Comparison of ENCODE assay signal across 25 cellular contexts in the genomic region with DNA sequence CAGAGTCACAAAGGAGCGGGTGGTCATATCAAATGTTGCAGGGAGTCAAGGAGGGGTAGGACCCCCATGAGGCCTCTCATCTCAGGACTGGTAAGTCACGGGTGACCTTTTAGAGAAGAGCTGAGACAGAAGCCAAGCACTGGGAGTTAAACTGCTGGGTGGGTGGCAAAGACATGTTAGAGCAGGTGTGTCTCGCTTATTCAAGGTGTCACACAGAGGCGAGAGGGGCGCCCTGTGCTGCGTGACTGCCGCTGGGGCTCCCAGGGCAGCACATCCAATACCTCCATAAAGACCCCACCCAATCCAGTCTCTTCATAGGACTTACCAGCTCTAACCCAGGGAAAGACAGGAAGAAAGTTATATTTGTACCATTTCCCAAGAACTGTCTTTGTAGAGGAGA. TPM values are rescaled to one million over a fixed set of nuclear protein-coding genes. Genes with fewer than 3 reads are reported as not detected.
"Had no signal": no experiment of that assay in that cellular context is flagged by ENCODE, and none has a peak within 500 bp of the region (broad histone marks: within the 10 kb centered on the region; RNA-seq: fewer than 3 reads in every experiment).

No MANE protein-coding gene starts in this region.

- ATAC-seq: esophagus mucosa; foreskin keratinocyte; naive thymus-derived CD4-positive, alpha-beta T cell; SK-N-SH treated with all-trans-retinoic acid at 6 μM for 48 hours; T-helper 17 cell had no signal

- H2AFZ ChIP-seq: neural progenitor cell had no signal

- H3K27ac ChIP-seq: foreskin keratinocyte, neural progenitor cell, suprapubic skin, upper lobe of left lung had no signal

- H3K27me3 ChIP-seq: neural progenitor cell, suprapubic skin, upper lobe of left lung had no signal

- H3K4me1 ChIP-seq: neural progenitor cell had no signal

- H3K4me3 ChIP-seq: neural progenitor cell, smooth muscle cell, suprapubic skin, upper lobe of left lung had no signal

- H3K9ac ChIP-seq: neural progenitor cell had no signal

- H3K9me3 ChIP-seq: suprapubic skin, upper lobe of left lung had no signal

- H3K36me3 ChIP-seq: neural progenitor cell, suprapubic skin, upper lobe of left lung had no signal

- H3K4me2 ChIP-seq: neural progenitor cell, smooth muscle cell had no signal

- DNase-seq: activated CD4-positive, alpha-beta memory T cell treated with anti-CD3 and anti-CD28 coated beads for 36 hours; activated CD4-positive, alpha-beta T cell treated with anti-CD3 and anti-CD28 coated beads, Interleukin-2, amount 10 ng/mL, durations not matched to agents 24 days and 14 days; activated CD4-positive, CD25-positive, alpha-beta regulatory T cell treated with anti-CD3 and anti-CD28 coated beads, Interleukin-2, amount 50 U/mL, for 72 hours; activated CD8-positive, alpha-beta memory T cell treated with anti-CD3 and anti-CD28 coated beads, Interleukin-2, amount 50 U/mL, for 4 hours; activated gamma-delta T cell; activated naive CD4-positive, alpha-beta T cell treated with anti-CD3 and anti-CD28 coated beads, Interleukin-2, amount 50 U/mL, for 16 hours; activated T-cell treated with anti-CD3 and anti-CD28 coated beads, Interleukin-2, amount 50 U/mL, for 1 hour; amniotic stem cell; central memory CD4-positive, alpha-beta T cell; endodermal cell; foreskin keratinocyte; naive thymus-derived CD4-positive, alpha-beta T cell; occipital lobe; stimulated activated CD4-positive, alpha-beta T cell treated with anti-CD3 and anti-CD28 coated beads, Interleukin-1b, Interleukin-23, amount 100 ng/mL, for 48 hours; stimulated activated naive CD4-positive, alpha-beta T cell; T-helper 17 cell had no signal

RNA-seq across cellular contexts. Expression of a gene that starts 15.1 kb away (rescaled TPM):
- total RNA-seq: activated CD4-positive, alpha-beta memory T cell treated with anti-CD3 and anti-CD28 coated beads for 36 hours; activated CD4-positive, alpha-beta T cell treated with anti-CD3 and anti-CD28 coated beads, Interleukin-2, amount 10 ng/mL, durations not matched to agents 24 days and 14 days; activated CD8-positive, alpha-beta memory T cell treated with anti-CD3 and anti-CD28 coated beads for 36 hours; activated T-helper 1 cell treated with anti-CD3 and anti-CD28 coated beads, Interleukin-12 subunit alpha, Interleukin-12 subunit beta, Interleukin-2, Interleukin-4 antibody, amounts not matched to agents 30 ng/mL and 10 ng/mL and 1 ng/mL, durations not matched to agents 14 hours and 24 hours and 36 hours; endodermal cell; foreskin keratinocyte; glomerular endothelial cell; naive thymus-derived CD4-positive, alpha-beta T cell; smooth muscle cell; T-helper 17 cell had no signal
- polyA plus RNA-seq: foreskin keratinocyte; naive thymus-derived CD4-positive, alpha-beta T cell; smooth muscle cell had no signal
